10 cellular contexts compared by ENCODE assay signal in genomic region chr22:24305260-24305692, GRCh38. TPM values are rescaled to one million over a fixed set of nuclear protein-coding genes. Genes with fewer than 3 reads are reported as not detected.
DNase-seq lines count a peak whose midpoint lies in the region; ATAC-seq, FAIRE-seq and TF ChIP-seq lines count a peak whose summit lies in the region.
"Had no signal": no experiment of that assay in that cellular context is flagged by ENCODE, and none has a peak within 500 bp of the region (broad histone marks: within the 10 kb centered on the region; RNA-seq: fewer than 3 reads in every experiment).

No MANE protein-coding gene starts in this region.

- peak in 1 of 5 donors; percentile 7 for DNase-seq in CD8-positive, alpha-beta memory T cell
- peak; percentile 42 for DNase-seq in NB4 (ENCODE audit: low read depth)
- no peak for DNase-seq in breast epithelium (ENCODE audit: low spot score in 2 of 2)
- DNase-seq in natural killer cell treated with Interleukin-12 subunit alpha and Interleukin-12 subunit beta and Interleukin-15 and Interleukin-18, amount 100 ng/mL, for 72 hours (ENCODE audit: low spot score), result no peak
- DNase-seq in GM12891 (ENCODE audit: insufficient read length, low spot score), result no peak
- DNase-seq in NOMO-1 (lab: John Stamatoyannopoulos, UW; ENCODE audit: unreplicated experiment in 2 of 2), result no peak
- DNase-seq: NCI-H1092 had no signal

- H3K4me1 Mint-ChIP-seq in CD8-positive, alpha-beta memory T cell, result peaks cover 37 to 59% (median 59%) of the 10 kb centered on the region in 3 donors
- peaks cover 37 to 40% of the 10 kb centered on the region in 2 donors for H3K4me1 Mint-ChIP-seq in natural killer cell treated with Interleukin-12 subunit alpha and Interleukin-12 subunit beta and Interleukin-15 and Interleukin-18, amount 100 ng/mL, for 72 hours (ENCODE audit: low read depth in 2 of 2)

- no peak for FAIRE-seq in GM12891 (lab: Jason Lieb, UNC)

- H3K4me3 Mint-ChIP-seq in CD8-positive, alpha-beta memory T cell, result peak overlapping the region in 4 of 7 donors; percentile 0 to 17 (median 4)
- peak overlapping the region; percentile 5 for H3K4me3 Mint-ChIP-seq in natural killer cell treated with Interleukin-12 subunit alpha and Interleukin-12 subunit beta and Interleukin-15 and Interleukin-18, amount 100 ng/mL, for 72 hours

- no peaks in the 10 kb centered on the region for H3K27me3 Mint-ChIP-seq in CD8-positive, alpha-beta memory T cell
- no peaks in the 10 kb centered on the region for H3K27me3 Mint-ChIP-seq in natural killer cell treated with Interleukin-12 subunit alpha and Interleukin-12 subunit beta and Interleukin-15 and Interleukin-18, amount 100 ng/mL, for 72 hours

- H3K36me3 ChIP-seq in CD8-positive, alpha-beta memory T cell (ENCODE audit: insufficient read depth, low read length), result peaks cover 7% of the 10 kb centered on the region
- H3K36me3 ChIP-seq in breast epithelium, result no peaks in the 10 kb centered on the region

- peak; percentile 48 to 52 for ATAC-seq in natural killer cell treated with Interleukin-12 subunit alpha and Interleukin-12 subunit beta and Interleukin-15 and Interleukin-18, amount 100 ng/mL, for 72 hours
- ATAC-seq in HG03439 (IDR thresholded peaks at IDR 0.05; ENCODE audit: unreplicated experiment) (no peak), HG02571 (IDR thresholded peaks at IDR 0.05; ENCODE audit: unreplicated experiment) (no peak)

- H3K9me3 Mint-ChIP-seq in CD8-positive, alpha-beta memory T cell, result no peaks in the 10 kb centered on the region
- H3K9me3 Mint-ChIP-seq in natural killer cell treated with Interleukin-12 subunit alpha and Interleukin-12 subunit beta and Interleukin-15 and Interleukin-18, amount 100 ng/mL, for 72 hours, result no peaks in the 10 kb centered on the region

- H3K27me3 ChIP-seq in CD8-positive, alpha-beta memory T cell (ENCODE audit: insufficient read depth, low read length, poor library complexity, severe bottlenecking), result no peaks in the 10 kb centered on the region
- H3K27me3 ChIP-seq in breast epithelium, result no peaks in the 10 kb centered on the region
- H3K27me3 ChIP-seq: cardiac muscle cell had no signal

- CTCF ChIA-PET in CD8-positive, alpha-beta memory T cell (lab: Charles Lee), result no interaction called here

- H3K36me3 Mint-ChIP-seq in CD8-positive, alpha-beta memory T cell, result peaks cover 5 to 60% (median 8%) of the 10 kb centered on the region in 3 donors
- peaks cover 13% of the 10 kb centered on the region for H3K36me3 Mint-ChIP-seq in natural killer cell treated with Interleukin-12 subunit alpha and Interleukin-12 subunit beta and Interleukin-15 and Interleukin-18, amount 100 ng/mL, for 72 hours

- intact Hi-C loops in breast epithelium (cut with DNase I; ENCODE audit: low total_unique reads), result no loop called here

- H3K9me3 ChIP-seq in CD8-positive, alpha-beta memory T cell (ENCODE audit: low read length), result no peaks in the 10 kb centered on the region
- no peaks in the 10 kb centered on the region for H3K9me3 ChIP-seq in breast epithelium

- no peak for TF ChIP-seq CTCF in NB4 (IDR thresholded peaks at IDR 0.05; ENCODE audit: low read depth, low read length)
- TF ChIP-seq CTCF in breast epithelium (IDR thresholded peaks at IDR 0.05), result no peak

- POLR2A ChIA-PET in CD8-positive, alpha-beta memory T cell (lab: Charles Lee), result no interaction called here

- peak overlapping the region in 6 of 8 donors; percentile 9 to 51 (median 38) for H3K27ac Mint-ChIP-seq in CD8-positive, alpha-beta memory T cell
- H3K27ac Mint-ChIP-seq in natural killer cell treated with Interleukin-12 subunit alpha and Interleukin-12 subunit beta and Interleukin-15 and Interleukin-18, amount 100 ng/mL, for 72 hours, result peak overlapping the region; percentile 14 to 39

- TF ChIP-seq POLR2A in NB4 (IDR thresholded peaks at IDR 0.05; ENCODE audit: extremely low read depth, insufficient read length) (no peak), breast epithelium (IDR thresholded peaks at IDR 0.05) (no peak), GM12891 (IDR thresholded peaks at IDR 0.05; ENCODE audit: low read depth, low read length) (no peak)

- no peak overlapping the region for H3K4me3 ChIP-seq in CD8-positive, alpha-beta memory T cell (ENCODE audit: low read length)
- H3K4me3 ChIP-seq in NB4 (ENCODE audit: low read depth, low read length), result no peak overlapping the region
- H3K4me3 ChIP-seq in breast epithelium, result no peak overlapping the region
- H3K4me3 ChIP-seq: cardiac muscle cell had no signal

- no peak overlapping the region for H3K27ac ChIP-seq in CD8-positive, alpha-beta memory T cell (ENCODE audit: low read depth, low read length)
- H3K27ac ChIP-seq in breast epithelium, result peak overlapping the region; percentile 75 to 85
- H3K27ac ChIP-seq: cardiac muscle cell had no signal

- peaks cover 43% of the 10 kb centered on the region for H3K4me1 ChIP-seq in CD8-positive, alpha-beta memory T cell (ENCODE audit: insufficient read depth, low read length)
- H3K4me1 ChIP-seq in breast epithelium, result peaks cover 0 to 16% of the 10 kb centered on the region in 2 donors

TF ChIP-seq in GM12891, 5 proteins besides CTCF, POLR2A, EP300 and RAD21:
- TF ChIP-seq POLR2AphosphoS5 (IDR thresholded peaks at IDR 0.05; ENCODE audit: low read depth, low read length) (no peak), POU2F2 (IDR thresholded peaks at IDR 0.05; ENCODE audit: low read depth, low read length) (no peak), TAF1 (IDR thresholded peaks at IDR 0.05; ENCODE audit: low read depth, low read length) (no peak)

RNA-seq across cellular contexts. Expression of gene SPECC1L, which starts 34.6 kb away (rescaled TPM):
- total RNA-seq in CD8-positive, alpha-beta memory T cell, result 10 to 100 TPM; 51.9 to 52.1 TPM
- polyA plus RNA-seq in CD8-positive, alpha-beta memory T cell, result 14.9 TPM
- 10 to 100 TPM; 33.4 to 61.0 (median 53.7) TPM for total RNA-seq in breast epithelium
- total RNA-seq in natural killer cell treated with Interleukin-12 subunit alpha and Interleukin-12 subunit beta and Interleukin-15 and Interleukin-18, amount 100 ng/mL, for 72 hours, result 100 to 1,000 TPM in 1 of 2 donors, 10 to 100 TPM in 1; 70.0 to 114 TPM
- polyA plus RNA-seq in GM12891 (2012; ENCODE audit: low read depth, missing spikeins), result 9.4 TPM

Comparison
In these comparisons a context has a peak if more than half of its experiments do, and no peak if none do; other contexts are left out.
1. ATAC-seq: peak in natural killer cell treated with Interleukin-12 subunit alpha and Interleukin-12 subunit beta and Interleukin-15 and Interleukin-18, amount 100 ng/mL, for 72 hours (2 of 2); none in HG03439 (single experiment) and HG02571 (single experiment).